In the genomic region with DNA sequence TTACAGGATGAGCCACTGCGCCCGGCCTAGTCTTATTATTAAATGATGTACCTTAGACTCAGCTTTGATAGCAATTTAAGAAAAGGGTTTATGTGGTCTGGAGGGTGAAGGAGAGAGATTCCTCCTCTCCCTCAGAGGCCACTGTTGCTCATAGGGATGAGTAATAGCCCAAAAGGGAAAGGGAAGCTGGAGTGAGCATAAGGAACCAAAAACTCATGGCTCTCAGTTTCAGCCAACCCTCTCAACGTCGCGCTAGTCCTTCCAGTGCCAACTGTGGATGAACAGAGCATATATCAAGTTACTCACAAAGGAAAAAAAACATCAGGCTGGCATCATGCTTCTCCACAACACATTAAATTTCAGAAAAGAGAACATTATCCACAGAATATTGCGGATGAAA, we compare ENCODE assay signal across 1 cellular context.
TF ChIP-seq lines count a peak whose summit lies in the region.

No MANE protein-coding gene starts in this region.

TF ChIP-seq in IMR-90, 13 proteins besides CTCF, POLR2A, EP300 and RAD21:
- TF ChIP-seq USF2 (IDR thresholded peaks at IDR 0.05; ENCODE audit: low read depth, low read length), result no peak
- TF ChIP-seq CEBPB (IDR thresholded peaks at IDR 0.05; ENCODE audit: low read depth, low read length), result no peak
- TF ChIP-seq CHD1 (IDR thresholded peaks at IDR 0.05; ENCODE audit: low read depth, low read length), result no peak
- TF ChIP-seq ELK1 (IDR thresholded peaks at IDR 0.05; ENCODE audit: borderline replicate concordance, low read depth, low read length), result no peak
- no peak for TF ChIP-seq SMC3 (IDR thresholded peaks at IDR 0.05; ENCODE audit: low read depth, low read length)
- TF ChIP-seq RFX5 (IDR thresholded peaks at IDR 0.05; ENCODE audit: low read depth, low read length), result no peak
- no peak for TF ChIP-seq RCOR1 (IDR thresholded peaks at IDR 0.05; ENCODE audit: insufficient replicate concordance, low read length)
- TF ChIP-seq BHLHE40 (IDR thresholded peaks at IDR 0.05; ENCODE audit: low read depth, low read length), result no peak
- no peak for TF ChIP-seq MAZ (IDR thresholded peaks at IDR 0.05; ENCODE audit: borderline replicate concordance, low read depth, low read length)
- TF ChIP-seq FOS (IDR thresholded peaks at IDR 0.05; ENCODE audit: low read depth, low read length), result no peak
